ENCODE assay signal across 38 cellular contexts in genomic region chr2:16063955-16064633, GRCh38.
"Had no signal": no experiment of that assay in that cellular context is flagged by ENCODE, and none has a peak within 500 bp of the region (broad histone marks: within the 10 kb centered on the region; RNA-seq: fewer than 3 reads in every experiment).

No MANE protein-coding gene starts in this region.

- H3K4me3 Mint-ChIP-seq: activated naive CD4-positive, alpha-beta T cell treated with anti-CD3 and anti-CD28 coated beads for 36 hours; activated naive CD4-positive, alpha-beta T cell treated with anti-CD3 and anti-CD28 coated beads, Interleukin-2, amount 10 ng/mL, durations not matched to agents 7 days and 5 days; activated naive CD4-positive, alpha-beta T cell treated with anti-CD3 and anti-CD28 coated beads, Interleukin-2, amount 50 U/mL, for 24 hours; activated naive CD8-positive, alpha-beta T cell; activated naive CD8-positive, alpha-beta T cell treated with anti-CD3 and anti-CD28 coated beads for 36 hours; activated naive CD8-positive, alpha-beta T cell treated with anti-CD3 and anti-CD28 coated beads, Interleukin-2, amount 10 ng/mL, durations not matched to agents 7 days and 5 days; activated naive CD8-positive, alpha-beta T cell treated with anti-CD3 and anti-CD28 coated beads, Interleukin-2, amount 50 U/mL, for 24 hours; activated T-cell treated with anti-CD3 and anti-CD28 coated beads, Interleukin-2, amount 50 U/mL, for 24 hours; activated T-cell treated with anti-CD3 and anti-CD28 coated beads, Interleukin-2, amount 50 U/mL, for 4 hours; activated T-cell treated with anti-CD3 and anti-CD28 coated beads, Interleukin-2, amount 50 U/mL, for 72 hours; activated T-helper 1 cell treated with anti-CD3 and anti-CD28 coated beads, Interleukin-12 subunit alpha, Interleukin-12 subunit beta, Interleukin-2, Interleukin-4 antibody, amounts not matched to agents 30 ng/mL and 10 ng/mL and 1 ng/mL, durations not matched to agents 14 hours and 24 hours and 36 hours; activated T-helper 17 cell treated with anti-CD3 and anti-CD28 coated beads, Interleukin-2, amount 50 U/mL, for 72 hours; brain; central memory CD8-positive, alpha-beta T cell had no signal

- H3K36me3 Mint-ChIP-seq: activated naive CD4-positive, alpha-beta T cell treated with anti-CD3 and anti-CD28 coated beads, Interleukin-2, amount 50 U/mL, for 24 hours; activated naive CD8-positive, alpha-beta T cell treated with anti-CD3 and anti-CD28 coated beads for 36 hours; activated naive CD8-positive, alpha-beta T cell treated with anti-CD3 and anti-CD28 coated beads, Interleukin-2, amount 10 ng/mL, durations not matched to agents 7 days and 5 days had no signal

- H3K27ac Mint-ChIP-seq: activated naive CD4-positive, alpha-beta T cell treated with anti-CD3 and anti-CD28 coated beads for 36 hours; activated naive CD4-positive, alpha-beta T cell treated with anti-CD3 and anti-CD28 coated beads, Interleukin-2, amount 10 ng/mL, durations not matched to agents 7 days and 5 days; activated naive CD4-positive, alpha-beta T cell treated with anti-CD3 and anti-CD28 coated beads, Interleukin-2, amount 50 U/mL, for 24 hours; activated naive CD4-positive, alpha-beta T cell treated with anti-CD3 and anti-CD28 coated beads, Interleukin-2, amount 50 U/mL, for 72 hours; activated naive CD8-positive, alpha-beta T cell; activated naive CD8-positive, alpha-beta T cell treated with anti-CD3 and anti-CD28 coated beads for 36 hours; activated naive CD8-positive, alpha-beta T cell treated with anti-CD3 and anti-CD28 coated beads, Interleukin-2, amount 10 ng/mL, durations not matched to agents 7 days and 5 days; activated naive CD8-positive, alpha-beta T cell treated with anti-CD3 and anti-CD28 coated beads, Interleukin-2, amount 50 U/mL, for 24 hours; activated T-cell treated with anti-CD3 and anti-CD28 coated beads, Interleukin-2, amount 50 U/mL, for 24 hours; activated T-cell treated with anti-CD3 and anti-CD28 coated beads, Interleukin-2, amount 50 U/mL, for 72 hours; activated T-helper 1 cell treated with anti-CD3 and anti-CD28 coated beads, Interleukin-12 subunit alpha, Interleukin-12 subunit beta, Interleukin-2, Interleukin-4 antibody, amounts not matched to agents 30 ng/mL and 10 ng/mL and 1 ng/mL, durations not matched to agents 14 hours and 24 hours and 36 hours; activated T-helper 17 cell treated with anti-CD3 and anti-CD28 coated beads, Interleukin-2, amount 50 U/mL, for 72 hours; activated T-helper 2 cell treated with anti-CD3 and anti-CD28 coated beads, Interferon-gamma antibody, Interleukin-2, Interleukin-4, amounts not matched to agents 10 μg/mL and 5 μg/mL and 100 μg/mL, durations not matched to agents 14 hours and 24 hours and 36 hours had no signal

- H3K9me3 Mint-ChIP-seq: activated naive CD4-positive, alpha-beta T cell treated with anti-CD3 and anti-CD28 coated beads, Interleukin-2, amount 50 U/mL, for 24 hours had no signal

- H3K4me1 Mint-ChIP-seq: activated naive CD4-positive, alpha-beta T cell treated with anti-CD3 and anti-CD28 coated beads, Interleukin-2, amount 10 ng/mL, durations not matched to agents 7 days and 5 days; activated naive CD4-positive, alpha-beta T cell treated with anti-CD3 and anti-CD28 coated beads, Interleukin-2, amount 50 U/mL, for 24 hours; activated naive CD8-positive, alpha-beta T cell treated with anti-CD3 and anti-CD28 coated beads for 36 hours; activated naive CD8-positive, alpha-beta T cell treated with anti-CD3 and anti-CD28 coated beads, Interleukin-2, amount 10 ng/mL, durations not matched to agents 7 days and 5 days; activated naive CD8-positive, alpha-beta T cell treated with anti-CD3 and anti-CD28 coated beads, Interleukin-2, amount 50 U/mL, for 24 hours; activated T-helper 17 cell treated with anti-CD3 and anti-CD28 coated beads, Interleukin-2, amount 50 U/mL, for 72 hours; central memory CD8-positive, alpha-beta T cell had no signal

- H3K9me3 ChIP-seq: adrenal gland, body of pancreas had no signal

- DNase-seq: activated effector memory CD4-positive, alpha-beta T cell treated with anti-CD3 and anti-CD28 coated beads, Interleukin-2, amount 50 U/mL, for 16 hours; activated effector memory CD4-positive, alpha-beta T cell treated with Interleukin-2 at 50 U/mL for 16 hours; activated gamma-delta T cell; activated gamma-delta T cell treated with Interleukin-2 at 50 U/mL for 16 hours; activated naive CD4-positive, alpha-beta T cell; activated naive CD4-positive, alpha-beta T cell treated with anti-CD3 and anti-CD28 coated beads for 36 hours; activated naive CD4-positive, alpha-beta T cell treated with anti-CD3 and anti-CD28 coated beads, Interleukin-2, amount 10 ng/mL, durations not matched to agents 7 days and 5 days; activated naive CD4-positive, alpha-beta T cell treated with anti-CD3 and anti-CD28 coated beads, Interleukin-2, amount 50 U/mL, for 16 hours; activated naive CD4-positive, alpha-beta T cell treated with Interleukin-2 at 50 U/mL for 16 hours; activated naive CD8-positive, alpha-beta T cell treated with anti-CD3 and anti-CD28 coated beads for 36 hours; activated naive CD8-positive, alpha-beta T cell treated with anti-CD3 and anti-CD28 coated beads, Interleukin-2, amount 10 ng/mL, durations not matched to agents 7 days and 5 days; activated naive CD8-positive, alpha-beta T cell treated with anti-CD3 and anti-CD28 coated beads, Interleukin-2, amount 50 U/mL, for 24 hours; activated T-cell treated with anti-CD3 and anti-CD28 coated beads, Interleukin-2, amount 50 U/mL, for 1 hour; activated T-cell treated with anti-CD3 and anti-CD28 coated beads, Interleukin-2, amount 50 U/mL, for 24 hours; activated T-cell treated with anti-CD3 and anti-CD28 coated beads, Interleukin-2, amount 50 U/mL, for 4 hours; activated T-cell treated with anti-CD3 and anti-CD28 coated beads, Interleukin-2, amount 50 U/mL, for 48 hours; activated T-cell treated with anti-CD3 and anti-CD28 coated beads, Interleukin-2, amount 50 U/mL, for 72 hours; adrenal gland; amniotic stem cell; amygdala; anterior cingulate cortex; aorta; body of pancreas; brain microvascular endothelial cell; caudate nucleus; central memory CD4-positive, alpha-beta T cell; cerebellar nuclear complex had no signal

- H3K27me3 ChIP-seq: adrenal gland, ascending aorta, body of pancreas, brain microvascular endothelial cell, breast epithelium, cardiac muscle cell had no signal

- H3K36me3 ChIP-seq: adrenal gland, ascending aorta, brain microvascular endothelial cell, breast epithelium, cardiac muscle cell had no signal

- H3K27me3 Mint-ChIP-seq: activated naive CD4-positive, alpha-beta T cell treated with anti-CD3 and anti-CD28 coated beads, Interleukin-2, amount 10 ng/mL, durations not matched to agents 7 days and 5 days; activated naive CD8-positive, alpha-beta T cell; activated naive CD8-positive, alpha-beta T cell treated with anti-CD3 and anti-CD28 coated beads for 36 hours; activated naive CD8-positive, alpha-beta T cell treated with anti-CD3 and anti-CD28 coated beads, Interleukin-2, amount 10 ng/mL, durations not matched to agents 7 days and 5 days; activated naive CD8-positive, alpha-beta T cell treated with anti-CD3 and anti-CD28 coated beads, Interleukin-2, amount 50 U/mL, for 24 hours; central memory CD8-positive, alpha-beta T cell had no signal

- ATAC-seq: activated naive CD4-positive, alpha-beta T cell treated with anti-CD3 and anti-CD28 coated beads, Interleukin-2, amount 50 U/mL, for 72 hours; activated naive CD8-positive, alpha-beta T cell treated with anti-CD3 and anti-CD28 coated beads, Interleukin-2, amount 50 U/mL, for 24 hours; activated T-cell treated with anti-CD3 and anti-CD28 coated beads, Interleukin-2, amount 50 U/mL, for 4 hours; activated T-cell treated with anti-CD3 and anti-CD28 coated beads, Interleukin-2, amount 50 U/mL, for 72 hours; activated T-helper 17 cell treated with anti-CD3 and anti-CD28 coated beads, Interleukin-2, amount 50 U/mL, for 72 hours; body of pancreas had no signal

- H3K4me1 ChIP-seq: adrenal gland, ascending aorta, body of pancreas, breast epithelium had no signal

- H3K4me3 ChIP-seq: adrenal gland, ascending aorta, body of pancreas, breast epithelium, cardiac muscle cell had no signal
